In genomic region chr9:35728041-35728971, GRCh38 we compare ENCODE assay signal across 8 cellular contexts. TPM values are rescaled to one million over a fixed set of nuclear protein-coding genes. Genes with fewer than 3 reads are reported as not detected.
DNase-seq lines count a peak whose midpoint lies in the region; ATAC-seq lines count a peak whose summit lies in the region.

No MANE protein-coding gene starts in this region.

- peaks cover 46% of the 10 kb centered on the region for H3K4me1 ChIP-seq in skeletal muscle satellite cell (ENCODE audit: control insufficient read depth, insufficient read depth, low read length)

- H3K27me3 ChIP-seq in skeletal muscle satellite cell (ENCODE audit: control insufficient read depth, insufficient read depth, low read length) = no peaks in the 10 kb centered on the region

- peak overlapping the region; percentile 88 for H3K4me2 ChIP-seq in skeletal muscle satellite cell (ENCODE audit: low read length)

- no peak for ATAC-seq in HG02588 (IDR thresholded peaks at IDR 0.05; ENCODE audit: unreplicated experiment)

- H3K36me3 ChIP-seq in skeletal muscle satellite cell (ENCODE audit: insufficient read depth, low read length) = peaks cover 42% of the 10 kb centered on the region

- peak overlapping the region; percentile 84 for H3K4me3 ChIP-seq in skeletal muscle satellite cell (ENCODE audit: low read length)

- peak; percentile 80 for DNase-seq in GM04504 (ENCODE audit: low read depth)
- DNase-seq in Kasumi-1 (lab: John Stamatoyannopoulos, UW) = peak; percentile 65 to 68
- DNase-seq in amniotic epithelial cell (ENCODE audit: low read depth) = peak; percentile 95
- peak; percentile 80 for DNase-seq in iPS DF 19.7 (ENCODE audit: low read depth, low spot score)
- DNase-seq in DMS53 treated with DMSO at 0.1 percent for 48 hours (lab: John Stamatoyannopoulos, UW; ENCODE audit: unreplicated experiment) = no peak
- DNase-seq in superior temporal gyrus (ENCODE audit: extremely low spot score) = no peak

- H3K9me3 ChIP-seq in skeletal muscle satellite cell (replicated peaks; ENCODE audit: low read length) = no peaks in the 10 kb centered on the region

- peak overlapping the region; percentile 96 for H3K9ac ChIP-seq in skeletal muscle satellite cell (ENCODE audit: low read depth, low read length)

RNA-seq across cellular contexts. Expression of gene TLN1, which starts 3.7 kb away (rescaled TPM):
- 250 and 282 TPM in 2 replicates for total RNA-seq in skeletal muscle satellite cell (2012; rRNA removed)

RNA-seq across cellular contexts. Expression of gene CREB3, which starts 4.2 kb away (rescaled TPM):
- total RNA-seq in skeletal muscle satellite cell (2012; rRNA removed) = 72.5 and 82.8 TPM in 2 replicates

RNA-seq across cellular contexts. Expression of gene GBA2, which starts 20.7 kb away (rescaled TPM):
- total RNA-seq in skeletal muscle satellite cell (2012; rRNA removed) = 17.7 and 22.1 TPM in 2 replicates

RNA-seq across cellular contexts. Expression of gene RGP1, which starts 20.8 kb away (rescaled TPM):
- 10.0 and 11.9 TPM in 2 replicates for total RNA-seq in skeletal muscle satellite cell (2012; rRNA removed)

RNA-seq across cellular contexts. Expression of gene MSMP, which starts 25.8 kb away (rescaled TPM):
- total RNA-seq in skeletal muscle satellite cell (2012; rRNA removed) = not detected in 2 replicates

Comparison
In these comparisons a context has a peak if more than half of its experiments do, and no peak if none do; other contexts are left out.
1. DNase-seq: peak in GM04504 (single experiment), Kasumi-1 (2 of 2), amniotic epithelial cell (single experiment) and iPS DF 19.7 (single experiment); none in DMS53 treated with DMSO at 0.1 percent for 48 hours (single experiment) and superior temporal gyrus (single experiment).